Comparison of ENCODE assay signal across 31 cellular contexts in genomic region chr22:34379825-34380224, GRCh38.
DNase-seq lines count a peak whose midpoint lies in the region; ATAC-seq, FAIRE-seq and TF ChIP-seq lines count a peak whose summit lies in the region.
"Had no signal": no experiment of that assay in that cellular context is flagged by ENCODE, and none has a peak within 500 bp of the region (broad histone marks: within the 10 kb centered on the region; RNA-seq: fewer than 3 reads in every experiment).

No MANE protein-coding gene starts in this region.

- peaks cover 0 to under 1% (median 0%) of the 10 kb centered on the region in 4 donors for H3K27me3 ChIP-seq in liver (ENCODE audit: control insufficient read depth in 4 of 4, insufficient read depth in 4 of 4, low read length in 3 of 4)
- no peaks in the 10 kb centered on the region for H3K27me3 ChIP-seq in HepG2 (ENCODE audit: control insufficient read depth in 1 of 2, insufficient read depth in 2 of 2, low read length in 2 of 2)
- H3K27me3 ChIP-seq: BE2C; BLaER1; BLaER1 treated with 17β-estradiol and CSF1 and Interleukin-3, amounts not matched to agents 10 nM and 100 nM had no signal

- in situ Hi-C loops in HepG2 (cut with HindIII; ENCODE audit: extremely low pct_ligation_motif_present, low pct_unique_long_range_greater_than_20kb): no loop called here

- TF ChIP-seq RAD21 in liver (IDR thresholded peaks at IDR 0.05) (no peak), HepG2 (CRISPR knock-in tag; IDR thresholded peaks at IDR 0.05) (no peak)

- no peak overlapping the region for H3K4me2 ChIP-seq in HepG2 (ENCODE audit: low read depth, low read length)
- H3K4me2 ChIP-seq: A549; BLaER1; BLaER1 treated with 17β-estradiol and CSF1 and Interleukin-3, amounts not matched to agents 10 nM and 100 nM had no signal

- DNase-seq in HepG2 (ENCODE audit: low spot score): no peak
- no peak for DNase-seq in left lobe of liver (ENCODE audit: low spot score)
- no peak for DNase-seq in lower leg skin (ENCODE audit: low spot score in 2 of 2)
- DNase-seq: 8988T; ACHN; AML-193; BE2C; C1 segment of cervical spinal cord; Caco-2; Calu3; CD4-positive, alpha-beta memory T cell; CD4-positive, alpha-beta T cell; CD4-positive, CD25-positive, alpha-beta regulatory T cell; CD8-positive, alpha-beta memory T cell; CD8-positive, alpha-beta T cell; COR-L47; DMS 273 treated with DMSO at 0.1 percent for 48 hours; DMS153; DMS53; DMS79; DMS79 treated with DMSO at 0.1 percent for 48 hours; DND-41; EL had no signal

- TF ChIP-seq CTCF in liver (IDR thresholded peaks at IDR 0.05; ENCODE audit: low read depth, low read length, missing input control) (no peak), HepG2 (CRISPR knock-in tag; IDR thresholded peaks at IDR 0.05) (no peak), lower leg skin (IDR thresholded peaks at IDR 0.05) (no peak)

- H3K27ac ChIP-seq in liver (ENCODE audit: low read depth in 1 of 2, low read length in 2 of 2) (no peak overlapping the region), HepG2 (ENCODE audit: extremely low read length, insufficient read depth, low read length) (no peak overlapping the region)
- H3K27ac ChIP-seq: 22Rv1; A549; BLaER1; BLaER1 treated with 17β-estradiol and CSF1 and Interleukin-3, amounts not matched to agents 10 nM and 100 nM; C4-2B had no signal

- no peaks in the 10 kb centered on the region for H3K79me2 ChIP-seq in HepG2 (ENCODE audit: insufficient read depth, low read length)

- no peak for TF ChIP-seq POLR2A in HepG2 (IDR thresholded peaks at IDR 0.05; ENCODE audit: insufficient read depth in 1 of 2, low read depth in 2 of 2, low read length in 2 of 2)
- no peak for TF ChIP-seq POLR2A in lower leg skin (IDR thresholded peaks at IDR 0.05)

- CTCF ChIA-PET in HepG2 (lab: Yijun Ruan, JAX; ENCODE audit: low intra/inter-chr PET ratio, low total read pairs): no interaction called here

- BruUV-seq in HepG2 (replicated peaks; lab: Mats Ljungman, UMichigan): no TSS peak

- H3K9me3 ChIP-seq in liver (ENCODE audit: control insufficient read depth in 4 of 4, low read length in 3 of 4) (peaks cover 0 to 3% (median 0%) of the 10 kb centered on the region in 4 donors), HepG2 (ENCODE audit: low read length) (no peaks in the 10 kb centered on the region)
- H3K9me3 ChIP-seq: A549, BE2C, BLaER1, Caco-2 had no signal

- POLR2A ChIA-PET in HepG2 (lab: Yijun Ruan, JAX): no interaction called here

- no peaks in the 10 kb centered on the region for H3K36me3 ChIP-seq in liver (ENCODE audit: control insufficient read depth in 4 of 4, insufficient read depth in 3 of 4, low read depth in 1 of 4, low read length in 3 of 4)
- H3K36me3 ChIP-seq in HepG2 (replicated peaks in 1 of 2; ENCODE audit: control insufficient read depth in 1 of 2, insufficient read depth in 2 of 2, low read length in 2 of 2): no peaks in the 10 kb centered on the region
- H3K36me3 ChIP-seq: BE2C; BLaER1; BLaER1 treated with 17β-estradiol and CSF1 and Interleukin-3, amounts not matched to agents 10 nM and 100 nM had no signal

- H3K9ac ChIP-seq in liver (ENCODE audit: low read depth in 1 of 2, low read length in 2 of 2) (no peak overlapping the region), HepG2 (ENCODE audit: insufficient read depth, low read depth, low read length) (no peak overlapping the region)
- H3K9ac ChIP-seq: BLaER1; BLaER1 treated with 17β-estradiol and CSF1 and Interleukin-3, amounts not matched to agents 10 nM and 100 nM had no signal

- 52% methylated on average over 2 of the region's 2 CpGs for WGBS in liver
- 2% methylated on average over 2 of the region's 2 CpGs for WGBS in HepG2 (ENCODE audit: low lambda C conversion rate)
- 88 to 92% methylated on average over 2 of the region's 2 CpGs for WGBS in lower leg skin, 2 donors

- H2AFZ ChIP-seq in HepG2 (ENCODE audit: low read length): no peak overlapping the region

- peaks cover 0 to 11% (median 8%) of the 10 kb centered on the region in 4 donors for H3K4me1 ChIP-seq in liver (ENCODE audit: control insufficient read depth in 4 of 4, insufficient read depth in 4 of 4, low read length in 3 of 4)
- no peaks in the 10 kb centered on the region for H3K4me1 ChIP-seq in HepG2 (ENCODE audit: insufficient read depth, low read length)
- H3K4me1 ChIP-seq: A549; BE2C; BLaER1; BLaER1 treated with 17β-estradiol and CSF1 and Interleukin-3, amounts not matched to agents 10 nM and 100 nM; Caco-2 had no signal

- intact Hi-C loops in HepG2 (cut with micrococcal nuclease; ENCODE audit: unreplicated experiment): no loop called here
- intact Hi-C loops in lower leg skin (cut with DNase I; ENCODE audit: low total_unique reads): no loop called here

- FAIRE-seq in HepG2 (lab: Jason Lieb, UNC): no peak
- FAIRE-seq: A204.1, A549, D721Med had no signal

- no peak for TF ChIP-seq EP300 in HepG2 (IDR thresholded peaks at IDR 0.05; ENCODE audit: low read depth in 2 of 2, low read length in 2 of 2)
- TF ChIP-seq EP300 in HepG2 (CRISPR knock-in tag; IDR thresholded peaks at IDR 0.05; ENCODE audit: borderline replicate concordance): no peak

- no peaks in the 10 kb centered on the region for H4K20me1 ChIP-seq in HepG2 (ENCODE audit: insufficient read depth, low read length)
- H4K20me1 ChIP-seq: BLaER1; BLaER1 treated with 17β-estradiol and CSF1 and Interleukin-3, amounts not matched to agents 10 nM and 100 nM had no signal

- H3K4me3 ChIP-seq in liver (ENCODE audit: low read depth in 1 of 3, low read length in 3 of 3) (no peak overlapping the region), HepG2 (replicated peaks in 1 of 3; ENCODE audit: insufficient read depth in 1 of 3, low read depth in 2 of 3, low read length in 3 of 3) (no peak overlapping the region), lower leg skin (ENCODE audit: low read depth, poor library complexity, severe bottlenecking) (no peak overlapping the region)
- H3K4me3 ChIP-seq: A549; BLaER1; BLaER1 treated with 17β-estradiol and CSF1 and Interleukin-3, amounts not matched to agents 10 nM and 100 nM had no signal

- no peak for ATAC-seq in HepG2
- ATAC-seq in left lobe of liver: peak; percentile 55
- ATAC-seq: A549; CD8-positive, alpha-beta T cell had no signal

TF ChIP-seq in liver, 16 proteins besides CTCF, POLR2A, EP300 and RAD21:
- no peak for TF ChIP-seq SP1 (IDR thresholded peaks at IDR 0.05)
- peak; percentile 45 to 69 for TF ChIP-seq HNF4A (conservative IDR thresholded peaks at IDR 0.05)
TF ChIP-seq in liver: peak in this region for 1.

TF ChIP-seq in HepG2, 621 proteins besides CTCF, POLR2A, EP300 and RAD21:
- no peak for TF ChIP-seq FOXK2 (IDR thresholded peaks at IDR 0.05)
- no peak for TF ChIP-seq ZNF496 (CRISPR knock-in tag; IDR thresholded peaks at IDR 0.05; ENCODE audit: insufficient replicate concordance)
- no peak for TF ChIP-seq ZSCAN31 (CRISPR knock-in tag; IDR thresholded peaks at IDR 0.05; ENCODE audit: low read depth)
